Comparison of ENCODE assay signal across 21 cellular contexts in the genomic region with DNA sequence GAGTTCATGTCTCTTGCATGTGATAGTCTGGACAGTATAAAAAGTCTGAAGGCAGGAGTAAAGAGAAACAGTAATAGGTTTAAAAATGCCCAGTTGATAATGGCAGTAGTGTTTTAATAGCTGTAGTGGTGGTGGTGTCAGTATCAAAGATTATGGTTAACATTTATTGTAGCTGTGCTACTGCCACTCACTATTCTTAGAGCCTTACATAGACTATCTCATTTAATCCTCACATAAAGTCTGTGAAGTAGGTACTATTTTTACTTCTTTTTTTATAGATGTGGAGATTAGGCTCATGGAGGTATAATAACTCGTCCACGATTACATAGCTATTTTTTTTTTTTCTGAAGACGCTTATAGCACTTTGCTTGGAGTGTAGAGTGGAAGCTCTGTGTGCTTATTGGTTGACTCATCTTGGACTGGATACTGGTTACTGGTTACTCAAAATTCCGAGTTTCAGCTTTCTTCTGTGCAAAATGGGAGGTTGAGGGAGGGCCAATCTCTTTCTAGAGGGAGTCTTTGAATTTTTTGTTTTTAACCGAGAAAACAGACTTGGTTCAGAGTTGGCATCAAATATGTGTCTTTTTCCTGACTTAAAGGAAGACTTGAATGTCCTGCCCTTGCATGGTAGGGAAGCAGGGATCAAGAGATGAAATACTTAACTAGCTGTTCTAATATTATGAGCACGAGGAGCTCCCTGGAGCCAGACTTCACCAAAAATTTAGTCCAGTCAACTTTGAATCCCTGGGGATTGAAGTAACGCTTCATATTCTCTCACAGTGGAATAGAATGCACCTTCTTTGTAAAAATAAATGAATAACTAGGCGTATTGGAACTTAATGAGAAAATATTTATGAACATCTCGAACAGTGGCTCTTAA.
"Had no signal": no experiment of that assay in that cellular context is flagged by ENCODE, and none has a peak within 500 bp of the region (broad histone marks: within the 10 kb centered on the region; RNA-seq: fewer than 3 reads in every experiment).

No MANE protein-coding gene starts in this region.

- H3K9me3 ChIP-seq: esophagus muscularis mucosa, pancreas, right lobe of liver, testis, vagina had no signal

- H3K36me3 ChIP-seq: esophagus muscularis mucosa, pancreas, right lobe of liver, vagina had no signal

- H3K4me3 Mint-ChIP-seq: activated CD4-positive, alpha-beta T cell treated with anti-CD3 and anti-CD28 coated beads, Interleukin-2, amount 10 ng/mL, durations not matched to agents 7 days and 5 days; activated CD8-positive, alpha-beta memory T cell treated with anti-CD3 and anti-CD28 coated beads, Interleukin-2, amount 10 ng/mL, durations not matched to agents 7 days and 5 days; activated CD8-positive, alpha-beta T cell treated with anti-CD3 and anti-CD28 coated beads for 36 hours; activated naive CD4-positive, alpha-beta T cell treated with anti-CD3 and anti-CD28 coated beads, Interleukin-2, amount 10 ng/mL, durations not matched to agents 7 days and 5 days; effector memory CD8-positive, alpha-beta T cell; stimulated activated memory B cell treated with anti-CD40 and anti-IgM and Interleukin-4, amounts not matched to agents 10 μg/mL and 1 μg/mL and 100 μg/mL, for 72 hours had no signal

- H3K27me3 ChIP-seq: esophagus muscularis mucosa, pancreas, right lobe of liver, testis, vagina had no signal

- H3K27me3 Mint-ChIP-seq: activated CD4-positive, alpha-beta T cell treated with anti-CD3 and anti-CD28 coated beads, Interleukin-2, amount 10 ng/mL, durations not matched to agents 7 days and 5 days; activated CD8-positive, alpha-beta T cell treated with anti-CD3 and anti-CD28 coated beads for 36 hours; effector memory CD8-positive, alpha-beta T cell; stimulated activated memory B cell treated with anti-CD40 and anti-IgM and Interleukin-4, amounts not matched to agents 10 μg/mL and 1 μg/mL and 100 μg/mL, for 72 hours had no signal

- H3K9me3 Mint-ChIP-seq: effector memory CD8-positive, alpha-beta T cell; stimulated activated memory B cell treated with anti-CD40 and anti-IgM and Interleukin-4, amounts not matched to agents 10 μg/mL and 1 μg/mL and 100 μg/mL, for 72 hours had no signal

- ATAC-seq: activated CD8-positive, alpha-beta memory T cell treated with anti-CD3 and anti-CD28 coated beads, Interleukin-2, amount 10 ng/mL, durations not matched to agents 7 days and 5 days; activated CD8-positive, alpha-beta T cell treated with anti-CD3 and anti-CD28 coated beads for 36 hours; effector memory CD8-positive, alpha-beta T cell; naive thymus-derived CD4-positive, alpha-beta T cell; pancreas; right lobe of liver; stimulated activated memory B cell treated with anti-CD40 and anti-IgM and Interleukin-4, amounts not matched to agents 10 μg/mL and 1 μg/mL and 100 μg/mL, for 72 hours had no signal

- H3K27ac Mint-ChIP-seq: activated CD4-positive, alpha-beta T cell treated with anti-CD3 and anti-CD28 coated beads, Interleukin-2, amount 10 ng/mL, durations not matched to agents 7 days and 5 days; activated CD8-positive, alpha-beta memory T cell treated with anti-CD3 and anti-CD28 coated beads, Interleukin-2, amount 10 ng/mL, durations not matched to agents 7 days and 5 days; activated CD8-positive, alpha-beta T cell treated with anti-CD3 and anti-CD28 coated beads for 36 hours; activated naive CD4-positive, alpha-beta T cell treated with anti-CD3 and anti-CD28 coated beads, Interleukin-2, amount 10 ng/mL, durations not matched to agents 7 days and 5 days; effector memory CD8-positive, alpha-beta T cell; stimulated activated memory B cell treated with anti-CD40 and anti-IgM and Interleukin-4, amounts not matched to agents 10 μg/mL and 1 μg/mL and 100 μg/mL, for 72 hours had no signal

- H3K4me3 ChIP-seq: esophagus muscularis mucosa, lung, pancreas, right lobe of liver, skin epidermis, testis, vagina had no signal

- H3K36me3 Mint-ChIP-seq: activated CD8-positive, alpha-beta memory T cell treated with anti-CD3 and anti-CD28 coated beads, Interleukin-2, amount 10 ng/mL, durations not matched to agents 7 days and 5 days; stimulated activated memory B cell treated with anti-CD40 and anti-IgM and Interleukin-4, amounts not matched to agents 10 μg/mL and 1 μg/mL and 100 μg/mL, for 72 hours had no signal

- H3K4me1 Mint-ChIP-seq: activated CD8-positive, alpha-beta memory T cell treated with anti-CD3 and anti-CD28 coated beads, Interleukin-2, amount 10 ng/mL, durations not matched to agents 7 days and 5 days; activated naive CD4-positive, alpha-beta T cell treated with anti-CD3 and anti-CD28 coated beads, Interleukin-2, amount 10 ng/mL, durations not matched to agents 7 days and 5 days; stimulated activated memory B cell treated with anti-CD40 and anti-IgM and Interleukin-4, amounts not matched to agents 10 μg/mL and 1 μg/mL and 100 μg/mL, for 72 hours had no signal

- H3K27ac ChIP-seq: pancreas, right lobe of liver, skin epidermis, vagina had no signal

- DNase-seq: activated CD4-positive, alpha-beta T cell treated with anti-CD3 and anti-CD28 coated beads, Interleukin-2, amount 10 ng/mL, durations not matched to agents 7 days and 5 days; activated CD8-positive, alpha-beta memory T cell treated with anti-CD3 and anti-CD28 coated beads, Interleukin-2, amount 10 ng/mL, durations not matched to agents 7 days and 5 days; activated CD8-positive, alpha-beta T cell treated with anti-CD3 and anti-CD28 coated beads for 36 hours; activated effector memory CD4-positive, alpha-beta T cell treated with anti-CD3 and anti-CD28 coated beads, Interleukin-2, amount 50 U/mL, for 16 hours; activated naive CD4-positive, alpha-beta T cell treated with anti-CD3 and anti-CD28 coated beads, Interleukin-2, amount 10 ng/mL, durations not matched to agents 7 days and 5 days; activated T-cell treated with anti-CD3 and anti-CD28 coated beads for 4 hours; caudate nucleus; dermis blood vessel endothelial cell; effector memory CD8-positive, alpha-beta T cell; islet precursor cell; naive thymus-derived CD4-positive, alpha-beta T cell; pancreas; right lobe of liver; stimulated activated CD4-positive, alpha-beta T cell treated with anti-CD3 and anti-CD28 coated beads, Interleukin-2, amount 100 ng/mL, for 24 hours; testis; trophoblast cell had no signal
